In genomic region chr12:58186914-58187313, GRCh38 we compare ENCODE assay signal across 18 cellular contexts.
DNase-seq lines count a peak whose midpoint lies in the region; ATAC-seq and TF ChIP-seq lines count a peak whose summit lies in the region.
"Had no signal": no experiment of that assay in that cellular context is flagged by ENCODE, and none has a peak within 500 bp of the region (broad histone marks: within the 10 kb centered on the region; RNA-seq: fewer than 3 reads in every experiment).

No MANE protein-coding gene starts in this region.

- no peak overlapping the region for H3K27ac ChIP-seq in Karpas-422 (ENCODE audit: low read length)
- H3K27ac ChIP-seq: GM23248 had no signal

- no peak overlapping the region for H3K4me3 Mint-ChIP-seq in memory B cell
- H3K4me3 Mint-ChIP-seq: CD4-positive, alpha-beta T cell; T-helper 2 cell treated with Interferon-gamma antibody and Interleukin-4, amounts not matched to agents 5 μg/mL and 100 μg/mL, for 36 hours had no signal

- no peaks in the 10 kb centered on the region for H3K4me1 Mint-ChIP-seq in memory B cell

- H3K4me1 ChIP-seq in Karpas-422 (ENCODE audit: low read length), result no peaks in the 10 kb centered on the region
- H3K4me1 ChIP-seq: Caco-2, HAP-1 had no signal

- no peaks in the 10 kb centered on the region for H3K79me2 ChIP-seq in Karpas-422 (ENCODE audit: low read length)

- no peak overlapping the region for H3K4me3 ChIP-seq in Karpas-422 (ENCODE audit: low read length)
- no peak overlapping the region for H3K4me3 ChIP-seq in NB4 (ENCODE audit: low read depth, low read length)
- H3K4me3 ChIP-seq: GM23248, HAP-1, K562 had no signal

- H4K20me1 ChIP-seq in Karpas-422 (ENCODE audit: insufficient read depth, low read depth, low read length), result no peaks in the 10 kb centered on the region

- no peaks in the 10 kb centered on the region for H3K27me3 ChIP-seq in Karpas-422 (ENCODE audit: low read length)

- no peak overlapping the region for H3K4me2 ChIP-seq in Karpas-422 (ENCODE audit: low read depth, low read length, poor library complexity, severe bottlenecking)

- no peaks in the 10 kb centered on the region for H3K36me3 ChIP-seq in Karpas-422 (ENCODE audit: insufficient read depth, low read length)
- H3K36me3 ChIP-seq: HAP-1 had no signal

- no peak for TF ChIP-seq POLR2A in NB4 (IDR thresholded peaks at IDR 0.05; ENCODE audit: extremely low read depth, insufficient read length)

- ATAC-seq in memory B cell (ENCODE audit: low read depth), result peak; percentile 34
- no peak for ATAC-seq in SK-N-SH treated with all-trans-retinoic acid at 6 μM for 48 hours
- no peak for ATAC-seq in HG03460 (IDR thresholded peaks at IDR 0.05; ENCODE audit: unreplicated experiment)
- no peak for ATAC-seq in HG03469 (IDR thresholded peaks at IDR 0.05; ENCODE audit: unreplicated experiment)
- ATAC-seq: K562 had no signal

- DNase-seq in CD1c-positive myeloid dendritic cell (ENCODE audit: extremely low spot score) (peak; percentile 1), Karpas-422 (peak; percentile 42), NB4 (ENCODE audit: low read depth) (peak; percentile 22), memory B cell (ENCODE audit: low spot score in 2 of 2) (no peak)
- DNase-seq: Caco-2; CD4-positive, alpha-beta T cell; GDM1; GM23248; NCI-H1105 treated with DMSO at 0.1 percent for 48 hours; NCI-H1694; NCI-H2081 treated with DMSO at 0.1 percent for 48 hours; RPMI8226 had no signal

- no peak for TF ChIP-seq CTCF in NB4 (IDR thresholded peaks at IDR 0.05; ENCODE audit: low read depth, low read length)

- H3K9ac ChIP-seq in Karpas-422 (ENCODE audit: low read length), result no peak overlapping the region
- H3K9ac ChIP-seq: GM23248 had no signal

- H3K27ac Mint-ChIP-seq in memory B cell, result peak overlapping the region; percentile 60
- H3K27ac Mint-ChIP-seq: CD4-positive, alpha-beta T cell; T-helper 2 cell treated with Interferon-gamma antibody and Interleukin-4, amounts not matched to agents 5 μg/mL and 100 μg/mL, for 36 hours had no signal

- H2AFZ ChIP-seq in Karpas-422 (ENCODE audit: low read length), result no peak overlapping the region
- H2AFZ ChIP-seq: GM23248 had no signal

- H3K36me3 Mint-ChIP-seq in memory B cell, result no peaks in the 10 kb centered on the region

- H3K9me2 ChIP-seq in Karpas-422 (replicated peaks; ENCODE audit: insufficient read depth, low read length), result no peaks in the 10 kb centered on the region

- H3K9me3 Mint-ChIP-seq in memory B cell, result peaks cover 8% of the 10 kb centered on the region

- H3K27me3 Mint-ChIP-seq in memory B cell, result no peaks in the 10 kb centered on the region

- H3K9me3 ChIP-seq in Karpas-422 (ENCODE audit: low read length), result peaks cover 8% of the 10 kb centered on the region
- H3K9me3 ChIP-seq: Caco-2, HAP-1 had no signal

TF ChIP-seq in SK-N-SH treated with all-trans-retinoic acid at 6 μM for 48 hours, 23 proteins besides CTCF, POLR2A, EP300 and RAD21:
- no peak for TF ChIP-seq ISL1 (CRISPR knock-in tag; IDR thresholded peaks at IDR 0.05)

Comparison
In these comparisons a context has a peak if more than half of its experiments do, and no peak if none do; other contexts are left out.
1. DNase-seq: peak in CD1c-positive myeloid dendritic cell (single experiment), Karpas-422 (single experiment) and NB4 (single experiment); none in memory B cell (0 of 2).